Comparison of ENCODE assay signal across 1 cellular context in the genomic region with DNA sequence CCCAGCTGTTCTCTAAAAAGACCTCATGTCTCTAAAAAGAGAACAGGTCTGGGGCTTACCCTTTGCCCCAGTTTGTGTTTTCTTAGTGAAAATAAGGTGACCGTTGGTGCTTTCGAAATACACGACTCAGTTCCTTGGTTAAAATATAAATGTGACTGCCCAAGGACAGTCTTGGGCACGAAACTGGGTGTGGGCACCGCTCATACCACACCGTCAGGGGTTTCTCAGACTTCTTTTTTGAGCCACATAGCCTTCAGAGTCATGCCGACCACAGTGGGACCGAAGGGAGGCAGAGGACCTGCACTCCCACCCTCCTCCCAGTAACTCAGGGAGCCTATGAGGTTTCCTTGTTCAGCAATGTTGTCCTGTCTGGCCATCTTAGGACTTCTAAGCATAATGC.
TF ChIP-seq lines count a peak whose summit lies in the region.

No MANE protein-coding gene starts in this region.

TF ChIP-seq in WTC11, 78 proteins besides CTCF, POLR2A, EP300 and RAD21 (continued from another document):
- TF ChIP-seq, protein P1, sequence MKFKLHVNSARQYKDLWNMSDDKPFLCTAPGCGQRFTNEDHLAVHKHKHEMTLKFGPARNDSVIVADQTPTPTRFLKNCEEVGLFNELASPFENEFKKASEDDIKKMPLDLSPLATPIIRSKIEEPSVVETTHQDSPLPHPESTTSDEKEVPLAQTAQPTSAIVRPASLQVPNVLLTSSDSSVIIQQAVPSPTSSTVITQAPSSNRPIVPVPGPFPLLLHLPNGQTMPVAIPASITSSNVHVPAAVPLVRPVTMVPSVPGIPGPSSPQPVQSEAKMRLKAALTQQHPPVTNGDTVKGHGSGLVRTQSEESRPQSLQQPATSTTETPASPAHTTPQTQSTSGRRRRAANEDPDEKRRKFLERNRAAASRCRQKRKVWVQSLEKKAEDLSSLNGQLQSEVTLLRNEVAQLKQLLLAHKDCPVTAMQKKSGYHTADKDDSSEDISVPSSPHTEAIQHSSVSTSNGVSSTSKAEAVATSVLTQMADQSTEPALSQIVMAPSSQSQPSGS (CRISPR knock-in tag; IDR thresholded peaks at IDR 0.05; ENCODE audit: borderline replicate concordance, low read depth), result no peak
- no peak for TF ChIP-seq ZNF138 (CRISPR knock-in tag; conservative IDR thresholded peaks at IDR 0.05)
- TF ChIP-seq, protein P2, sequence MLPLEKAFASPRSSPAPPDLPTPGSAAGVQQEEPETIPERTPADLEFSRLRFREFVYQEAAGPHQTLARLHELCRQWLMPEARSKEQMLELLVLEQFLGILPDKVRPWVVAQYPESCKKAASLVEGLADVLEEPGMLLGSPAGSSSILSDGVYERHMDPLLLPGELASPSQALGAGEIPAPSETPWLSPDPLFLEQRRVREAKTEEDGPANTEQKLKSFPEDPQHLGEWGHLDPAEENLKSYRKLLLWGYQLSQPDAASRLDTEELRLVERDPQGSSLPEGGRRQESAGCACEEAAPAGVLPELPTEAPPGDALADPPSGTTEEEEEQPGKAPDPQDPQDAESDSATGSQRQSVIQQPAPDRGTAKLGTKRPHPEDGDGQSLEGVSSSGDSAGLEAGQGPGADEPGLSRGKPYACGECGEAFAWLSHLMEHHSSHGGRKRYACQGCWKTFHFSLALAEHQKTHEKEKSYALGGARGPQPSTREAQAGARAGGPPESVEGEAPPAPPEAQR (CRISPR knock-in tag; IDR thresholded peaks at IDR 0.05), result no peak
- TF ChIP-seq KAT7 (CRISPR knock-in tag; IDR thresholded peaks at IDR 0.05; ENCODE audit: borderline replicate concordance), result no peak
- TF ChIP-seq EMX1 (CRISPR knock-in tag; IDR thresholded peaks at IDR 0.05), result no peak
- TF ChIP-seq, protein P3, sequence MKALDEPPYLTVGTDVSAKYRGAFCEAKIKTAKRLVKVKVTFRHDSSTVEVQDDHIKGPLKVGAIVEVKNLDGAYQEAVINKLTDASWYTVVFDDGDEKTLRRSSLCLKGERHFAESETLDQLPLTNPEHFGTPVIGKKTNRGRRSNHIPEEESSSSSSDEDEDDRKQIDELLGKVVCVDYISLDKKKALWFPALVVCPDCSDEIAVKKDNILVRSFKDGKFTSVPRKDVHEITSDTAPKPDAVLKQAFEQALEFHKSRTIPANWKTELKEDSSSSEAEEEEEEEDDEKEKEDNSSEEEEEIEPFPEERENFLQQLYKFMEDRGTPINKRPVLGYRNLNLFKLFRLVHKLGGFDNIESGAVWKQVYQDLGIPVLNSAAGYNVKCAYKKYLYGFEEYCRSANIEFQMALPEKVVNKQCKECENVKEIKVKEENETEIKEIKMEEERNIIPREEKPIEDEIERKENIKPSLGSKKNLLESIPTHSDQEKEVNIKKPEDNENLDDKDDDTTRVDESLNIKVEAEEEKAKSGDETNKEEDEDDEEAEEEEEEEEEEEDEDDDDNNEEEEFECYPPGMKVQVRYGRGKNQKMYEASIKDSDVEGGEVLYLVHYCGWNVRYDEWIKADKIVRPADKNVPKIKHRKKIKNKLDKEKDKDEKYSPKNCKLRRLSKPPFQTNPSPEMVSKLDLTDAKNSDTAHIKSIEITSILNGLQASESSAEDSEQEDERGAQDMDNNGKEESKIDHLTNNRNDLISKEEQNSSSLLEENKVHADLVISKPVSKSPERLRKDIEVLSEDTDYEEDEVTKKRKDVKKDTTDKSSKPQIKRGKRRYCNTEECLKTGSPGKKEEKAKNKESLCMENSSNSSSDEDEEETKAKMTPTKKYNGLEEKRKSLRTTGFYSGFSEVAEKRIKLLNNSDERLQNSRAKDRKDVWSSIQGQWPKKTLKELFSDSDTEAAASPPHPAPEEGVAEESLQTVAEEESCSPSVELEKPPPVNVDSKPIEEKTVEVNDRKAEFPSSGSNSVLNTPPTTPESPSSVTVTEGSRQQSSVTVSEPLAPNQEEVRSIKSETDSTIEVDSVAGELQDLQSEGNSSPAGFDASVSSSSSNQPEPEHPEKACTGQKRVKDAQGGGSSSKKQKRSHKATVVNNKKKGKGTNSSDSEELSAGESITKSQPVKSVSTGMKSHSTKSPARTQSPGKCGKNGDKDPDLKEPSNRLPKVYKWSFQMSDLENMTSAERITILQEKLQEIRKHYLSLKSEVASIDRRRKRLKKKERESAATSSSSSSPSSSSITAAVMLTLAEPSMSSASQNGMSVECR (CRISPR knock-in tag; IDR thresholded peaks at IDR 0.05; ENCODE audit: borderline replicate concordance), result no peak
- no peak for TF ChIP-seq ZNF121 (CRISPR knock-in tag; IDR thresholded peaks at IDR 0.05)
- no peak for TF ChIP-seq PRRX2 (CRISPR knock-in tag; IDR thresholded peaks at IDR 0.05)
- no peak for TF ChIP-seq FOXK1 (CRISPR knock-in tag; IDR thresholded peaks at IDR 0.05)
- TF ChIP-seq, protein P4, sequence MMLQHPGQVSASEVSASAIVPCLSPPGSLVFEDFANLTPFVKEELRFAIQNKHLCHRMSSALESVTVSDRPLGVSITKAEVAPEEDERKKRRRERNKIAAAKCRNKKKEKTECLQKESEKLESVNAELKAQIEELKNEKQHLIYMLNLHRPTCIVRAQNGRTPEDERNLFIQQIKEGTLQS (CRISPR knock-in tag; conservative IDR thresholded peaks at IDR 0.05), result no peak
